In genomic region chr3:9955611-9956352, GRCh38 we compare ENCODE assay signal across 1 cellular context.
TF ChIP-seq lines count a peak whose summit lies in the region.

No MANE protein-coding gene starts in this region.

TF ChIP-seq in GM23338, 12 proteins besides CTCF, POLR2A, EP300 and RAD21 (continued from another document):
- no peak for TF ChIP-seq REST (IDR thresholded peaks at IDR 0.05; ENCODE audit: unreplicated experiment)
- TF ChIP-seq JUNB (IDR thresholded peaks at IDR 0.05; ENCODE audit: unreplicated experiment), result no peak
- no peak for TF ChIP-seq ETS1 (IDR thresholded peaks at IDR 0.05)
- no peak for TF ChIP-seq ZNF462 (CRISPR knock-in tag; IDR thresholded peaks at IDR 0.05)
- TF ChIP-seq ZNF114 (CRISPR knock-in tag; IDR thresholded peaks at IDR 0.05), result no peak
- no peak for TF ChIP-seq POLR2AphosphoS5 (IDR thresholded peaks at IDR 0.05; ENCODE audit: low read depth)
- TF ChIP-seq EZH2phosphoT487 (IDR thresholded peaks at IDR 0.05; ENCODE audit: unreplicated experiment), result no peak
- no peak for TF ChIP-seq CREB1 (CRISPR knock-in tag; IDR thresholded peaks at IDR 0.05; ENCODE audit: low read depth)
